33 cellular contexts compared by ENCODE assay signal in the genomic region with DNA sequence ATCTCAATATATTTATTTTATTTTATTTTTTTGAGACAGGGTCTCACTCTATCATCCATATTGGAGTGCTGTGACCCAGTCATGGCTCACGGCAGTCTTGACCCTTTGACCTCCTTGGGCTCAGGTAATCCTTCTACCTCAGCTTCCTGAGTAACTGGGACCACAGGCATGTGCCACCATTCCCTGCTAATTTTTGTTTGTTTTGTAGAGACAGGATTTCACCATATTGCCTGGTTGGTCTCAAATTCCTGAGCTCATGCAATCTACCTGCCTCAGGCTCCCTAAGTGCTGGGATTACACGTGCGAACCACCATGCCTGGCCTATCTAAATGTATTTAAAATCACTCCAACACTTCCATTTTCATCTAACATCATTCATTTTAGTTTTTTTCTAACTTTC.
A peak's percentile ranks its signal among the peaks of the same experiment; 100 is the strongest.
DNase-seq lines count a peak whose midpoint lies in the region; ATAC-seq and TF ChIP-seq lines count a peak whose summit lies in the region.
"Had no signal": no experiment of that assay in that cellular context is flagged by ENCODE, and none has a peak within 500 bp of the region (broad histone marks: within the 10 kb centered on the region; RNA-seq: fewer than 3 reads in every experiment).

No MANE protein-coding gene starts in this region.

- H4K8ac ChIP-seq in trophoblast cell (ENCODE audit: low read depth, low read length) (no peak overlapping the region), H9 (replicated peaks; ENCODE audit: insufficient read length, low read depth, low read length) (no peak overlapping the region)

- H3K27ac ChIP-seq in trophoblast cell (ENCODE audit: low read depth, low read length), result no peak overlapping the region
- no peak overlapping the region for H3K27ac ChIP-seq in H9 (ENCODE audit: insufficient read length, low read depth, low read length)
- H3K27ac ChIP-seq: 22Rv1; A549; BLaER1; BLaER1 treated with 17β-estradiol and CSF1 and Interleukin-3, amounts not matched to agents 10 nM and 100 nM; C4-2B had no signal

- H3K23ac ChIP-seq in trophoblast cell (ENCODE audit: low read length) (no peak overlapping the region), H9 (ENCODE audit: insufficient read length, low read depth, low read length) (no peak overlapping the region)

- no peak overlapping the region for H2BK20ac ChIP-seq in H9 (ENCODE audit: low read depth, low read length, poor library complexity, severe bottlenecking)

- DNase-seq in epithelial cell of esophagus (ENCODE audit: low read depth) (peak; percentile 2), islet precursor cell (peak; percentile 64), trophoblast cell (peak; percentile 81 to 89), H9 (no peak)
- DNase-seq: 8988T; ACHN; AML-193; BE2C; C1 segment of cervical spinal cord; Caco-2; Calu3; CD4-positive, alpha-beta memory T cell; CD4-positive, alpha-beta T cell; CD4-positive, CD25-positive, alpha-beta regulatory T cell; CD8-positive, alpha-beta memory T cell; CD8-positive, alpha-beta T cell; COR-L47; DMS 273 treated with DMSO at 0.1 percent for 48 hours; DMS153; DMS53; DMS79; DMS79 treated with DMSO at 0.1 percent for 48 hours; DND-41; EL had no signal

- H2BK120ac ChIP-seq in trophoblast cell (ENCODE audit: insufficient read depth, low read length, poor library complexity) (no peak overlapping the region), H9 (ENCODE audit: low read depth, low read length, poor library complexity, severe bottlenecking) (no peak overlapping the region)

- peaks cover 0 to 2% of the 10 kb centered on the region in 2 experiments; a peak in 1 of 4 replicates for H3K4me1 Mint-ChIP-seq in H9
- H3K4me1 Mint-ChIP-seq: B cell; CD4-positive, alpha-beta memory T cell; CD4-positive, CD25-positive, alpha-beta regulatory T cell; CD8-positive, alpha-beta memory T cell had no signal

- H3K9me3 ChIP-seq in trophoblast cell (ENCODE audit: insufficient read depth, low read depth, low read length) (no peaks in the 10 kb centered on the region), H9 (ENCODE audit: control insufficient read depth, low read depth, low read length) (no peaks in the 10 kb centered on the region)
- H3K9me3 ChIP-seq: A549; BE2C; BLaER1; BLaER1 treated with 17β-estradiol and CSF1 and Interleukin-3, amounts not matched to agents 10 nM and 100 nM; Caco-2 had no signal

- H3K4me1 ChIP-seq in trophoblast cell (ENCODE audit: control insufficient read depth in 1 of 2, insufficient read depth in 2 of 2, low read length in 2 of 2) (no peaks in the 10 kb centered on the region), H9 (ENCODE audit: insufficient read depth, low read length) (no peaks in the 10 kb centered on the region)
- H3K4me1 ChIP-seq: A549, BE2C, BLaER1 had no signal

- H4K91ac ChIP-seq in trophoblast cell (ENCODE audit: low read depth, low read length), result no peak overlapping the region
- H4K91ac ChIP-seq in H9 (ENCODE audit: insufficient read length, low read depth, low read length), result no peak overlapping the region

- no peaks in the 10 kb centered on the region for H3K36me3 Mint-ChIP-seq in H9 (ENCODE audit: insufficient read depth in 1 of 3, low read depth in 3 of 3)
- H3K36me3 Mint-ChIP-seq: CD14-positive monocyte; CD4-positive, alpha-beta memory T cell; CD4-positive, CD25-positive, alpha-beta regulatory T cell; CD8-positive, alpha-beta memory T cell; CD8-positive, alpha-beta T cell had no signal

- H2BK5ac ChIP-seq in trophoblast cell (ENCODE audit: low read depth, low read length, poor library complexity) (no peak overlapping the region), H9 (ENCODE audit: insufficient read length, low read length) (no peak overlapping the region)

- ATAC-seq in GM21526 (IDR thresholded peaks at IDR 0.05; ENCODE audit: low FRiP score, unreplicated experiment) (no peak), GM21619 (IDR thresholded peaks at IDR 0.05; ENCODE audit: unreplicated experiment) (no peak)
- ATAC-seq: A549; CD8-positive, alpha-beta T cell had no signal

- H3K4me3 Mint-ChIP-seq in H9, result no peak overlapping the region
- H3K4me3 Mint-ChIP-seq: B cell; CD14-positive monocyte; CD4-positive, alpha-beta memory T cell; CD4-positive, alpha-beta T cell; CD4-positive, CD25-positive, alpha-beta regulatory T cell; CD8-positive, alpha-beta memory T cell; CD8-positive, alpha-beta T cell had no signal

- TF ChIP-seq CTCF in epithelial cell of esophagus (IDR thresholded peaks at IDR 0.05; ENCODE audit: insufficient read depth, low read depth, low read length, missing control alignments), result no peak
- TF ChIP-seq CTCF in H9 (conservative IDR thresholded peaks at IDR 0.05), result no peak

- no peak overlapping the region for H4K5ac ChIP-seq in H9 (ENCODE audit: insufficient read length, low read depth, low read length)

- H2AFZ ChIP-seq in trophoblast cell (ENCODE audit: insufficient read depth, low read length, poor library complexity) (no peak overlapping the region), H9 (ENCODE audit: low read length) (no peak overlapping the region)

- H3K4me3 ChIP-seq in epithelial cell of esophagus (ENCODE audit: low read length) (no peak overlapping the region), trophoblast cell (ENCODE audit: low read depth, low read length) (no peak overlapping the region)
- H3K4me3 ChIP-seq: A549; BLaER1; BLaER1 treated with 17β-estradiol and CSF1 and Interleukin-3, amounts not matched to agents 10 nM and 100 nM had no signal

- H4K20me1 ChIP-seq in H9 (ENCODE audit: control insufficient read depth, insufficient read depth, insufficient read length), result no peaks in the 10 kb centered on the region
- H4K20me1 ChIP-seq: BLaER1; BLaER1 treated with 17β-estradiol and CSF1 and Interleukin-3, amounts not matched to agents 10 nM and 100 nM had no signal

- H3K4ac ChIP-seq in trophoblast cell (ENCODE audit: low read depth, low read length) (no peak overlapping the region), H9 (ENCODE audit: low read depth, low read length) (no peak overlapping the region)

- H3K14ac ChIP-seq in trophoblast cell (ENCODE audit: low read length) (no peak overlapping the region), H9 (ENCODE audit: insufficient read depth, low read length) (no peak overlapping the region)

- no peak overlapping the region for H2BK15ac ChIP-seq in H9 (ENCODE audit: low read depth, low read length)

- H2BK12ac ChIP-seq in trophoblast cell (ENCODE audit: low read length) (no peak overlapping the region), H9 (ENCODE audit: insufficient read length, low read depth, low read length) (no peak overlapping the region)

- no peak overlapping the region for H2AK5ac ChIP-seq in trophoblast cell (ENCODE audit: low read length)
- H2AK5ac ChIP-seq in H9 (ENCODE audit: insufficient read length, low read length), result no peak overlapping the region

- no peaks in the 10 kb centered on the region for H3K79me1 ChIP-seq in trophoblast cell (ENCODE audit: low read length)
- H3K79me1 ChIP-seq in H9 (ENCODE audit: insufficient read depth, low read depth, low read length, poor library complexity, severe bottlenecking), result no peaks in the 10 kb centered on the region

- no peaks in the 10 kb centered on the region for H3K27me3 Mint-ChIP-seq in H9 (ENCODE audit: low read depth)

- no peak overlapping the region for H3K18ac ChIP-seq in trophoblast cell (ENCODE audit: low read length)
- H3K18ac ChIP-seq in H9 (ENCODE audit: insufficient read length, low read depth, low read length), result no peak overlapping the region

- no CpG with 5 or more reads among the region's 3 CpGs for WGBS in trophoblast cell (ENCODE audit: extremely low coverage, insufficient coverage, insufficient read length)
- WGBS in H9 (ENCODE audit: extremely low coverage, insufficient read length, low lambda C conversion rate), result no CpG with 5 or more reads among the region's 3 CpGs

- no peak overlapping the region for H4K12ac ChIP-seq in trophoblast cell (ENCODE audit: low read depth, low read length)

- H3K56ac ChIP-seq in H9 (ENCODE audit: insufficient read length, low read depth, low read length), result no peak overlapping the region

- no peaks in the 10 kb centered on the region for H3K23me2 ChIP-seq in H9 (ENCODE audit: insufficient read length, low read depth, low read length, poor library complexity, severe bottlenecking)

- H3K4me2 ChIP-seq in trophoblast cell (ENCODE audit: low read length) (no peak overlapping the region), H9 (ENCODE audit: insufficient read depth, insufficient read length, low read length) (no peak overlapping the region)
- H3K4me2 ChIP-seq: A549; BLaER1; BLaER1 treated with 17β-estradiol and CSF1 and Interleukin-3, amounts not matched to agents 10 nM and 100 nM had no signal

- no peak overlapping the region for H3K9ac ChIP-seq in trophoblast cell (ENCODE audit: low read length)
- no peak overlapping the region for H3K9ac ChIP-seq in H9 (ENCODE audit: extremely low read depth, insufficient read length, low read length)
- H3K9ac ChIP-seq: BLaER1; BLaER1 treated with 17β-estradiol and CSF1 and Interleukin-3, amounts not matched to agents 10 nM and 100 nM had no signal

- no peak overlapping the region for H3T11ph ChIP-seq in H9 (ENCODE audit: low read length)

- no peak overlapping the region for H3K27ac Mint-ChIP-seq in H9
- H3K27ac Mint-ChIP-seq: B cell; CD14-positive monocyte; CD4-positive, alpha-beta memory T cell; CD4-positive, alpha-beta T cell; CD8-positive, alpha-beta memory T cell; CD8-positive, alpha-beta T cell had no signal

- H3K27me3 ChIP-seq in trophoblast cell (ENCODE audit: insufficient read depth, low read length), result no peaks in the 10 kb centered on the region
- no peaks in the 10 kb centered on the region for H3K27me3 ChIP-seq in H9 (ENCODE audit: insufficient read depth, low read length)
- H3K27me3 ChIP-seq: BE2C; BLaER1; BLaER1 treated with 17β-estradiol and CSF1 and Interleukin-3, amounts not matched to agents 10 nM and 100 nM had no signal

- H3K36me3 ChIP-seq in trophoblast cell (ENCODE audit: control insufficient read depth in 1 of 2, insufficient read depth in 2 of 2, low read length in 2 of 2), result no peaks in the 10 kb centered on the region
- H3K36me3 ChIP-seq: BE2C; BLaER1; BLaER1 treated with 17β-estradiol and CSF1 and Interleukin-3, amounts not matched to agents 10 nM and 100 nM had no signal

- no peaks in the 10 kb centered on the region for H3K79me2 ChIP-seq in trophoblast cell (ENCODE audit: control insufficient read depth, insufficient read depth, low read length, poor library complexity)
- H3K79me2 ChIP-seq in H9 (ENCODE audit: insufficient read depth, low read length), result no peaks in the 10 kb centered on the region

- no peaks in the 10 kb centered on the region; a peak in 1 of 5 replicates for H3K9me3 Mint-ChIP-seq in H9
- H3K9me3 Mint-ChIP-seq: CD4-positive, alpha-beta T cell; CD8-positive, alpha-beta memory T cell; CD8-positive, alpha-beta T cell had no signal
